Comparison of ENCODE assay signal across 17 cellular contexts in the genomic region with DNA sequence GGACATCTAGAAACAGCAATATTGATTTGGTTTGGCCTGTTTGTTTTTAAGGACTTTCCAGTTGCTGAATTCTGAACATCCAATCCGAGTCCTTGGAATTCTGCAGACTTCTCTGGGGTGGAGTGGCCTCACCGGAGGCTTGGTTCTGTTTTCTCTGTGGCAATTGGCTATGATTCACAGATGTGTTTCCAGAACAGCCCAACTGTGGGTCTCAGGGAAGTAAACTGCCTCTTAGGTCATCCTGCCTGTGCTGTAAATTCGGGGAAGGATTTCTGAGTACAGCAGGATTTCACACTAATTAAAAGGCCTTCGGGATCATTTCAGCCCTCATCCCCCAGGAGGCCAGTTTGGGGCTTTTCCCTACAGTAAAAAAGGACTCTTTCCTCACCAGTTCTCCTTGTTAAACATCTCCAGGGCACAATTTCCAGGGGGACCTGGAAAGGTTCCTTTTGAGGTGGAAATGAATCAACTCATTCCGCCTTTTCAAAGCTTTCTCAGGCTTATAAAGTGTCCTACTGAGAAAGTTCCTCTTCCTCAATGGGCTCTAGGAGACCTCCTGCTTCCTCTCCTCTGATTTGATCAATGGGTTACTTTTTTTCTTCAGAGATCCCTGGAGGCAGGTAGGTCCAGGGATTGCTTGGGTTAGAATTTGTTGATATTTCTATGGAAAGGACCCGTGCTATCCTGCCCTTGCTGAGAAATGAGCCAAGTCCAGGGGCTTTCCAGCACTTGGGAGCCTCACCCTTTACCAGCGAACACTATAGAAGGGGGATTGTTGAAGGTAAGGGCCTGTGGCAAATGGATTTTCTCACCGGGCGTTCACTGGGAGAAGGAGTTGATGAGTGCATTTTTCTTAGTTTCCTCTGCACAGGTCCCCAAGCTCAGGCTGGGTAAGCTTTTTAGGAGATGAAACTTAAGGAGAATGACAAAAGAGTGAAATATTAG.
DNase-seq lines count a peak whose midpoint lies in the region; ATAC-seq and TF ChIP-seq lines count a peak whose summit lies in the region.
"Had no signal": no experiment of that assay in that cellular context is flagged by ENCODE, and none has a peak within 500 bp of the region (broad histone marks: within the 10 kb centered on the region; RNA-seq: fewer than 3 reads in every experiment).

No MANE protein-coding gene starts in this region.

- H3K9me3 ChIP-seq in ovary: no peaks in the 10 kb centered on the region
- H3K9me3 ChIP-seq: neutrophil had no signal

- no peak for TF ChIP-seq POLR2A in ovary (IDR thresholded peaks at IDR 0.05)

- TF ChIP-seq CTCF in fibroblast of villous mesenchyme (IDR thresholded peaks at IDR 0.05; ENCODE audit: insufficient read depth, low read depth, low read length) (no peak), nephron progenitor cell (IDR thresholded peaks at IDR 0.05) (no peak), ovary (IDR thresholded peaks at IDR 0.05) (no peak)

- H3K4me1 ChIP-seq in ovary (ENCODE audit: insufficient read depth): no peaks in the 10 kb centered on the region

- H3K4me3 ChIP-seq in fibroblast of villous mesenchyme (ENCODE audit: low read depth, low read length): no peak overlapping the region
- H3K4me3 ChIP-seq in ovary: no peak overlapping the region

- no peak for TF ChIP-seq EP300 in ovary (IDR thresholded peaks at IDR 0.05)

- no peak for ATAC-seq in HG03520 (IDR thresholded peaks at IDR 0.05; ENCODE audit: unreplicated experiment)
- ATAC-seq: activated CD4-positive, alpha-beta T cell treated with anti-CD3 and anti-CD28 coated beads for 36 hours; left lobe of liver; stimulated activated naive B cell treated with anti-CD40 and anti-IgM and Interleukin-4, amounts not matched to agents 10 μg/mL and 1 μg/mL and 100 μg/mL, for 72 hours had no signal

- peaks cover 29% of the 10 kb centered on the region for H3K4me1 Mint-ChIP-seq in nephron progenitor cell
- H3K4me1 Mint-ChIP-seq: B cell had no signal

- no peaks in the 10 kb centered on the region for H3K36me3 Mint-ChIP-seq in nephron progenitor cell (ENCODE audit: low read depth)
- H3K36me3 Mint-ChIP-seq: stimulated activated naive B cell treated with anti-CD40 and anti-IgM and Interleukin-4, amounts not matched to agents 10 μg/mL and 1 μg/mL and 100 μg/mL, for 72 hours had no signal

- DNase-seq in Daoy (ENCODE audit: low read depth) (peak; percentile 69), RPMI7951 (ENCODE audit: low read depth) (peak; percentile 87), fibroblast of villous mesenchyme (ENCODE audit: low read depth) (peak; percentile 53), nephron progenitor cell (no peak), DMS79 (lab: John Stamatoyannopoulos, UW) (no peak), DMS114 treated with DMSO at 0.1 percent for 48 hours (lab: John Stamatoyannopoulos, UW; ENCODE audit: unreplicated experiment) (no peak), ovary (no peak)
- DNase-seq: activated CD4-positive, alpha-beta T cell treated with anti-CD3 and anti-CD28 coated beads for 36 hours; DND-41; erythroblast; KG1; NCI-H187 treated with DMSO at 0.1 percent for 48 hours; stimulated activated naive B cell treated with anti-CD40 and anti-IgM and Interleukin-4, amounts not matched to agents 10 μg/mL and 1 μg/mL and 100 μg/mL, for 72 hours had no signal

- no peaks in the 10 kb centered on the region for H3K36me3 ChIP-seq in ovary
- H3K36me3 ChIP-seq: neutrophil had no signal

- WGBS in ovary, 3 donors: 59 to 65% (median 63%) methylated on average over 9 of the region's 9 CpGs

- intact Hi-C loops in ovary (cut with DNase I): no loop called here

- peaks cover 5% of the 10 kb centered on the region for H3K27me3 Mint-ChIP-seq in nephron progenitor cell (ENCODE audit: low read depth, poor library complexity)
- H3K27me3 Mint-ChIP-seq: activated CD4-positive, alpha-beta T cell treated with anti-CD3 and anti-CD28 coated beads for 36 hours; B cell had no signal

- H3K9me3 Mint-ChIP-seq in nephron progenitor cell: peaks cover 13% of the 10 kb centered on the region
- H3K9me3 Mint-ChIP-seq: stimulated activated naive B cell treated with anti-CD40 and anti-IgM and Interleukin-4, amounts not matched to agents 10 μg/mL and 1 μg/mL and 100 μg/mL, for 72 hours had no signal

- H3K27ac ChIP-seq in ovary: no peak overlapping the region
- H3K27ac ChIP-seq: neutrophil had no signal

- peak overlapping the region; percentile 41 for H3K27ac Mint-ChIP-seq in nephron progenitor cell
- H3K27ac Mint-ChIP-seq: activated CD4-positive, alpha-beta T cell treated with anti-CD3 and anti-CD28 coated beads for 36 hours; B cell; stimulated activated naive B cell treated with anti-CD40 and anti-IgM and Interleukin-4, amounts not matched to agents 10 μg/mL and 1 μg/mL and 100 μg/mL, for 72 hours had no signal

- no peaks in the 10 kb centered on the region for H3K27me3 ChIP-seq in ovary
- H3K27me3 ChIP-seq: neutrophil had no signal

- no peak overlapping the region for H3K4me3 Mint-ChIP-seq in nephron progenitor cell
- H3K4me3 Mint-ChIP-seq: activated CD4-positive, alpha-beta T cell treated with anti-CD3 and anti-CD28 coated beads for 36 hours; B cell; stimulated activated naive B cell treated with anti-CD40 and anti-IgM and Interleukin-4, amounts not matched to agents 10 μg/mL and 1 μg/mL and 100 μg/mL, for 72 hours had no signal

Comparison
In these comparisons a context has a peak if more than half of its experiments do, and no peak if none do; other contexts are left out.
1. DNase-seq: peak in Daoy (single experiment), RPMI7951 (single experiment) and fibroblast of villous mesenchyme (single experiment); none in nephron progenitor cell (single experiment), DMS79 (single experiment), DMS114 treated with DMSO at 0.1 percent for 48 hours (single experiment) and ovary (0 of 5).